19 cellular contexts compared by ENCODE assay signal in genomic region chrX:154573061-154573460, GRCh38. TPM values are rescaled to one million over a fixed set of nuclear protein-coding genes. Genes with fewer than 3 reads are reported as not detected.
"Had no signal": no experiment of that assay in that cellular context is flagged by ENCODE, and none has a peak within 500 bp of the region (broad histone marks: within the 10 kb centered on the region; RNA-seq: fewer than 3 reads in every experiment).

No MANE protein-coding gene starts in this region.

RNA-seq across cellular contexts. Expression of gene CTAG1A, which starts 11.9 kb away (rescaled TPM):
- total RNA-seq: activated naive CD4-positive, alpha-beta T cell treated with anti-CD3 and anti-CD28 coated beads for 36 hours; activated naive CD4-positive, alpha-beta T cell treated with anti-CD3 and anti-CD28 coated beads, Interleukin-2, amount 50 U/mL, for 72 hours; activated naive CD8-positive, alpha-beta T cell treated with anti-CD3 and anti-CD28 coated beads for 36 hours; activated naive CD8-positive, alpha-beta T cell treated with anti-CD3 and anti-CD28 coated beads, Interleukin-2, amount 10 ng/mL, durations not matched to agents 7 days and 5 days; activated T-cell treated with anti-CD3 and anti-CD28 coated beads, Interleukin-2, amount 50 U/mL, for 4 hours; activated T-cell treated with anti-CD3 and anti-CD28 coated beads, Interleukin-2, amount 50 U/mL, for 72 hours; activated T-helper 1 cell treated with anti-CD3 and anti-CD28 coated beads, Interleukin-12 subunit alpha, Interleukin-12 subunit beta, Interleukin-2, Interleukin-4 antibody, amounts not matched to agents 30 ng/mL and 10 ng/mL and 1 ng/mL, durations not matched to agents 14 hours and 24 hours and 36 hours; activated T-helper 17 cell treated with anti-CD3 and anti-CD28 coated beads, Interleukin-2, amount 50 U/mL, for 72 hours; activated T-helper 2 cell treated with anti-CD3 and anti-CD28 coated beads, Interferon-gamma antibody, Interleukin-2, Interleukin-4, amounts not matched to agents 10 μg/mL and 5 μg/mL and 100 μg/mL, durations not matched to agents 14 hours and 24 hours and 36 hours; adrenal gland; aorta; ascending aorta; astrocyte; body of pancreas; bronchial epithelial cell; cardiac muscle cell; cardiac septum; cerebellum; chondrocyte had no signal
- polyA plus RNA-seq: aorta, cardiac muscle cell had no signal

RNA-seq across cellular contexts. Expression of gene CTAG1B, which starts 46.0 kb away (rescaled TPM):
- total RNA-seq: activated naive CD4-positive, alpha-beta T cell treated with anti-CD3 and anti-CD28 coated beads for 36 hours; activated naive CD4-positive, alpha-beta T cell treated with anti-CD3 and anti-CD28 coated beads, Interleukin-2, amount 50 U/mL, for 72 hours; activated naive CD8-positive, alpha-beta T cell treated with anti-CD3 and anti-CD28 coated beads for 36 hours; activated naive CD8-positive, alpha-beta T cell treated with anti-CD3 and anti-CD28 coated beads, Interleukin-2, amount 10 ng/mL, durations not matched to agents 7 days and 5 days; activated T-cell treated with anti-CD3 and anti-CD28 coated beads, Interleukin-2, amount 50 U/mL, for 4 hours; activated T-cell treated with anti-CD3 and anti-CD28 coated beads, Interleukin-2, amount 50 U/mL, for 72 hours; activated T-helper 1 cell treated with anti-CD3 and anti-CD28 coated beads, Interleukin-12 subunit alpha, Interleukin-12 subunit beta, Interleukin-2, Interleukin-4 antibody, amounts not matched to agents 30 ng/mL and 10 ng/mL and 1 ng/mL, durations not matched to agents 14 hours and 24 hours and 36 hours; activated T-helper 17 cell treated with anti-CD3 and anti-CD28 coated beads, Interleukin-2, amount 50 U/mL, for 72 hours; activated T-helper 2 cell treated with anti-CD3 and anti-CD28 coated beads, Interferon-gamma antibody, Interleukin-2, Interleukin-4, amounts not matched to agents 10 μg/mL and 5 μg/mL and 100 μg/mL, durations not matched to agents 14 hours and 24 hours and 36 hours; adrenal gland; aorta; ascending aorta; astrocyte; body of pancreas; bronchial epithelial cell; cardiac muscle cell; cardiac septum; cerebellum; chondrocyte had no signal
- polyA plus RNA-seq: aorta, cardiac muscle cell had no signal
